Comparison of ENCODE assay signal across 1 cellular context in the genomic region with DNA sequence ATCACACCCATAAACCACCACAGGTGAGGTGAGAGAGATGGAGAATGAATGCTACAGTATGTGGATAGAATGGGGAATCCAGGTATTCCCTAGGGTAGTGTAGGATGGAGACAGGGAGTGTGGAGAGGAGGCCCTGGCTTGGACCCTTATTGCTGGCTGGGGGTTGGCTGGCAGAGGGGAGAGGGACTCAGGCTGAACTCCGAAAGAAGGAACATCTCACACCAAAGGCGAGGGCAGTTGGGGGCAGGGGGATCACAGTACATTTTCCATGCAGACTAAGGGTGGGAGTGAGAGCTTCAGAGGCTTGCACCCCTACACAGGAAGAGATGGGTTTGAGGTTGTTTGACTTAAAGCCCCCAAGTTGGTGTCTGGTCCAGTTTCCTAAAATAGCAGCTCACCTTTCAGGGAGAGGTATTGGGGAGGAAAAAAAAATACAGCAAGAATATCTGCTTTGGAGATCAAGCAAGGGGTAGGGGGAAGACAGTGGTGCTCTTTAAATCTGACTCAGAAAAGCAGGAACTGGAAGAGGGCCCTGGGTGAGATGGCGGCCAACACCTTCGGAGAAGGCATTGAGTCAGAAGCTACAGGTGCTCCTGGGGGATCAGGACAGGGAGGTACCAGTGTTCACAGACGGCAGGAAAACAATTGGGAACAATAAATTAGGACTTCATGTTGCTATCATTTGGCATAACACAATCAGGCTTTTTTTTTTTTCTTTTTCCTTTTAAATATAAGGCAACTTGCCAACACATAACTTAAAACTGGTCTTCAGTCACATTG.
TF ChIP-seq lines count a peak whose summit lies in the region.

No MANE protein-coding gene starts in this region.

TF ChIP-seq in GM23338, 12 proteins besides CTCF, POLR2A, EP300 and RAD21 (continued from another document):
- TF ChIP-seq NANOG (IDR thresholded peaks at IDR 0.05; ENCODE audit: borderline replicate concordance) (no peak), POLR2AphosphoS5 (IDR thresholded peaks at IDR 0.05; ENCODE audit: low read depth) (no peak), EZH2phosphoT487 (IDR thresholded peaks at IDR 0.05; ENCODE audit: unreplicated experiment) (no peak), ZNF331 (CRISPR knock-in tag; IDR thresholded peaks at IDR 0.05; ENCODE audit: low read depth) (no peak)
